ENCODE assay signal across 15 cellular contexts in the genomic region with DNA sequence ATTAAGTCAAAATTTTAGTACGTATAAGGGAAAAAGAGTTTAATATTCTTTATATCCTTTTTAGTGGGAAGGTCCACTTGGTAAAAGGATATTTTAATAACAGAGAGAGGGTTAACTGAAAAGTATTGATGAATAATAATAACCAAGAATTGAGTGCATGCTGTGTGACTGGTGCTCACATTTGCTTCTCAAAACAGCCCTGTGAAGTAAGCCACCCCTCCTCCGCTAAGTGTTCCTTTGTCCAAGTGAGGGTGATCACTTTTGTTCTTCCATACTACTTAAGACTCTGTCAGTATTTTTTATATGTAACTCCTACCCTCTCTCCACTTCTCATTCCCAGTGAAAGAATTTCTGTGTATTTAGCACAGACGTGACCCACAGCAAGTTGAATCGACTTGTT. TPM values are rescaled to one million over a fixed set of nuclear protein-coding genes. Genes with fewer than 3 reads are reported as not detected.
DNase-seq lines count a peak whose midpoint lies in the region; ATAC-seq, FAIRE-seq and TF ChIP-seq lines count a peak whose summit lies in the region.
"Had no signal": no experiment of that assay in that cellular context is flagged by ENCODE, and none has a peak within 500 bp of the region (broad histone marks: within the 10 kb centered on the region; RNA-seq: fewer than 3 reads in every experiment).

No MANE protein-coding gene starts in this region.

- peaks cover 0 to 74% of the 10 kb centered on the region in 2 experiments; a peak in 3 of 4 replicates for H3K79me2 ChIP-seq in H1 (ENCODE audit: control insufficient read depth in 1 of 2, insufficient read depth in 2 of 2, low read length in 2 of 2)
- peaks cover 10% of the 10 kb centered on the region for H3K79me2 ChIP-seq in mesendoderm (ENCODE audit: control insufficient read depth, insufficient read depth, low read length)

- H4K91ac ChIP-seq in H1 (replicated peaks; ENCODE audit: insufficient read length, low read length), result no peak overlapping the region

- ATAC-seq in right cardiac atrium (no peak), GM21367 (IDR thresholded peaks at IDR 0.05; ENCODE audit: unreplicated experiment) (no peak)
- ATAC-seq: activated CD8-positive, alpha-beta T cell treated with anti-CD3 and anti-CD28 coated beads for 36 hours; PC-3 had no signal

- WGBS in right cardiac atrium, result 80% methylated on average over 4 of the region's 4 CpGs
- 8% methylated on average over 4 of the region's 4 CpGs; no CpG with 5 or more reads in 1 of the 2 experiments for WGBS in H1 (ENCODE audit: extremely low coverage in 1 of 2, insufficient coverage in 1 of 2, insufficient read length in 1 of 2, insufficient replicate concordance in 2 of 2, low coverage in 1 of 2, low lambda C conversion rate in 2 of 2, missing lambda C conversion rate in 1 of 2), 2 experiments
- WGBS in mesendoderm (ENCODE audit: extremely low coverage, insufficient coverage, low lambda C conversion rate), result no CpG with 5 or more reads among the region's 4 CpGs

- no peaks in the 10 kb centered on the region for H3K9me3 Mint-ChIP-seq in CD4-positive, alpha-beta memory T cell
- H3K9me3 Mint-ChIP-seq: activated CD8-positive, alpha-beta T cell treated with anti-CD3 and anti-CD28 coated beads for 36 hours; memory B cell had no signal

- H3K36me3 ChIP-seq in left ventricle myocardium inferior (peaks cover 16% of the 10 kb centered on the region), H1 (ENCODE audit: control insufficient read depth in 2 of 4, insufficient read depth in 4 of 4, low read length in 3 of 4) (peaks cover 4 to 20% (median 11%) of the 10 kb centered on the region in 4 experiments; a peak in 6 of 8 replicates), mesendoderm (ENCODE audit: control insufficient read depth, insufficient read depth, low read length) (no peaks in the 10 kb centered on the region)
- no peaks in the 10 kb centered on the region for H3K36me3 ChIP-seq in CD4-positive, alpha-beta memory T cell (ENCODE audit: insufficient read depth, low read length)

- H2BK5ac ChIP-seq in H1 (ENCODE audit: low read depth, low read length) (no peak overlapping the region), mesendoderm (ENCODE audit: low read length) (no peak overlapping the region)

- no peak overlapping the region for H2BK20ac ChIP-seq in H1 (ENCODE audit: low read length)

- H3K27me3 ChIP-seq in left ventricle myocardium inferior (ENCODE audit: low read depth) (no peaks in the 10 kb centered on the region), right cardiac atrium (ENCODE audit: control insufficient read depth, insufficient read depth) (no peaks in the 10 kb centered on the region), H1 (replicated peaks in 1 of 4; ENCODE audit: control insufficient read depth in 3 of 4, extremely low read depth in 1 of 4, insufficient read depth in 3 of 4, low read length in 3 of 4) (no peaks in the 10 kb centered on the region), mesendoderm (ENCODE audit: insufficient read depth, low read length, poor library complexity) (no peaks in the 10 kb centered on the region)
- H3K27me3 ChIP-seq in CD4-positive, alpha-beta memory T cell (ENCODE audit: insufficient read depth, low read length), result no peaks in the 10 kb centered on the region

- no peak for TF ChIP-seq RAD21 in H1 (IDR thresholded peaks at IDR 0.05 in 1 of 2, conservative IDR thresholded peaks at IDR 0.05 in 1 of 2; ENCODE audit: low read depth in 2 of 2, low read length in 2 of 2)

- no peak overlapping the region for H3K27ac Mint-ChIP-seq in CD4-positive, alpha-beta memory T cell
- H3K27ac Mint-ChIP-seq: activated CD8-positive, alpha-beta T cell treated with anti-CD3 and anti-CD28 coated beads for 36 hours; memory B cell had no signal

- peak overlapping the region; percentile 31 for H4K5ac ChIP-seq in H1 (ENCODE audit: insufficient read length, low read depth, low read length)
- no peak overlapping the region for H4K5ac ChIP-seq in mesendoderm (ENCODE audit: low read length)

- H3K4ac ChIP-seq in H1 (replicated peaks; ENCODE audit: insufficient read length, low read depth, low read length), result no peak overlapping the region
- no peak overlapping the region for H3K4ac ChIP-seq in mesendoderm (ENCODE audit: low read depth, low read length)

- H3K36me3 Mint-ChIP-seq in CD4-positive, alpha-beta memory T cell, result peaks cover 19 to 20% of the 10 kb centered on the region in 2 donors

- POLR2A ChIA-PET in H1 (lab: Charles Lee; ENCODE audit: partially characterized antibody), result interaction anchor here (2.5 to 3.1 kb wide), 2 partner anchors 9 to 11 kb away, joined by 10 to 12 read pairs; no protein-coding TSS in a partner anchor
- POLR2A ChIA-PET in CD4-positive, alpha-beta memory T cell (lab: Charles Lee; ENCODE audit: partially characterized antibody), result no interaction called here

- H2AFZ ChIP-seq in H1 (ENCODE audit: low read length), result no peak overlapping the region

- H2BK12ac ChIP-seq in H1 (ENCODE audit: low read depth, low read length), result peak overlapping the region; percentile 52; the same call in 1 of the 2 replicates

- H3K18ac ChIP-seq in H1 (ENCODE audit: extremely low read depth, low read length), result no peak overlapping the region
- H3K18ac ChIP-seq in mesendoderm (ENCODE audit: low read length), result peak overlapping the region; percentile 84

- H4K8ac ChIP-seq in H1 (ENCODE audit: extremely low read depth, insufficient read depth, low read length) (no peak overlapping the region), mesendoderm (ENCODE audit: low read depth, low read length) (no peak overlapping the region)

- peaks cover 0 to 12% (median 7%) of the 10 kb centered on the region in 4 donors for H3K4me1 Mint-ChIP-seq in CD4-positive, alpha-beta memory T cell
- H3K4me1 Mint-ChIP-seq: memory B cell had no signal

- H3K23ac ChIP-seq in H1 (ENCODE audit: insufficient read length), result no peak overlapping the region
- no peak overlapping the region for H3K23ac ChIP-seq in mesendoderm (ENCODE audit: low read length)

- TF ChIP-seq CTCF in left ventricle myocardium inferior (IDR thresholded peaks at IDR 0.05; ENCODE audit: borderline replicate concordance), result no peak
- TF ChIP-seq CTCF in H1 (IDR thresholded peaks at IDR 0.05; ENCODE audit: control extremely low read depth in 1 of 3, insufficient read depth in 1 of 3, low read depth in 1 of 3, low read length in 3 of 3), result no peak

- CTCF ChIA-PET in H1 (lab: Charles Lee; ENCODE audit: partially characterized antibody), result interaction anchor here (0.9 kb wide), 1 partner anchor 21 kb away, joined by 3 read pairs; no protein-coding TSS in a partner anchor
- CTCF ChIA-PET in CD4-positive, alpha-beta memory T cell (lab: Charles Lee; ENCODE audit: partially characterized antibody), result no interaction called here

- intact Hi-C loops in left ventricle myocardium inferior (cut with micrococcal nuclease), result no loop called here
- intact Hi-C loops in right cardiac atrium (cut with DNase I), result no loop called here
- intact Hi-C loops in CD4-positive, alpha-beta memory T cell (cut with micrococcal nuclease), result no loop called here

- H3K14ac ChIP-seq in H1 (ENCODE audit: insufficient read length), result no peak overlapping the region

- TF ChIP-seq EP300 in H1 (IDR thresholded peaks at IDR 0.05; ENCODE audit: borderline replicate concordance in 1 of 2, low read depth in 2 of 2, low read length in 2 of 2), result no peak

- H3K79me1 ChIP-seq in H1 (ENCODE audit: low read depth, low read length) (peaks cover 2% of the 10 kb centered on the region; the same call in 1 of the 2 replicates), mesendoderm (ENCODE audit: low read length) (peaks cover 6% of the 10 kb centered on the region)

- no peak overlapping the region for H3K4me3 Mint-ChIP-seq in CD4-positive, alpha-beta memory T cell
- H3K4me3 Mint-ChIP-seq: activated CD8-positive, alpha-beta T cell treated with anti-CD3 and anti-CD28 coated beads for 36 hours; memory B cell had no signal

- TF ChIP-seq POLR2A in H1 (IDR thresholded peaks at IDR 0.05; ENCODE audit: control extremely low read depth in 1 of 2, low read depth in 2 of 2, low read length in 2 of 2), result no peak
- TF ChIP-seq POLR2A in H54 (IDR thresholded peaks at IDR 0.05; ENCODE audit: low read depth, low read length), result no peak

- H3K56ac ChIP-seq in H1 (replicated peaks; ENCODE audit: insufficient read length, low read depth, low read length) (no peak overlapping the region), mesendoderm (ENCODE audit: low read length) (no peak overlapping the region)

- H3K4me1 ChIP-seq in left ventricle myocardium inferior (peaks cover 57% of the 10 kb centered on the region), right cardiac atrium (ENCODE audit: control insufficient read depth, insufficient read depth, low read length) (peaks cover 3% of the 10 kb centered on the region), H1 (replicated peaks in 1 of 4; ENCODE audit: control insufficient read depth in 3 of 4, insufficient read depth in 4 of 4, low read length in 3 of 4) (peaks cover 2 to 37% (median 21%) of the 10 kb centered on the region in 4 experiments; a peak in 6 of 7 replicates), mesendoderm (ENCODE audit: control insufficient read depth, low read depth, low read length) (peaks cover 15% of the 10 kb centered on the region)
- no peaks in the 10 kb centered on the region for H3K4me1 ChIP-seq in CD4-positive, alpha-beta memory T cell (ENCODE audit: insufficient read depth, low read length)

- H4K20me1 ChIP-seq in H1 (replicated peaks in 1 of 2; ENCODE audit: control insufficient read depth in 1 of 2, insufficient read depth in 2 of 2, low read length in 2 of 2), result no peaks in the 10 kb centered on the region

- H3K4me2 ChIP-seq in H1 (ENCODE audit: insufficient read depth in 1 of 2, low read depth in 2 of 2, low read length in 2 of 2), result peak overlapping the region; percentile 42 to 57
- H3K4me2 ChIP-seq in mesendoderm (ENCODE audit: low read length), result no peak overlapping the region

- H3K9ac ChIP-seq in H1 (replicated peaks in 1 of 4; ENCODE audit: extremely low read depth in 1 of 4, low read depth in 3 of 4, low read length in 3 of 4), result no peak overlapping the region
- no peak overlapping the region for H3K9ac ChIP-seq in mesendoderm (ENCODE audit: low read length)

- H2AK5ac ChIP-seq in H1 (ENCODE audit: low read depth, low read length) (no peak overlapping the region), mesendoderm (ENCODE audit: low read length) (no peak overlapping the region)

- no peak for DNase-seq in left ventricle myocardium inferior
- DNase-seq in right cardiac atrium, result no peak
- no peak for DNase-seq in H1 (ENCODE audit: low read depth in 1 of 2, low spot score in 2 of 2)
- no peak for DNase-seq in mesendoderm
- no peak for DNase-seq in NCI-H2171 (lab: John Stamatoyannopoulos, UW)
- DNase-seq in CD4-positive, alpha-beta memory T cell, result no peak
- no peak for DNase-seq in H54 (ENCODE audit: insufficient read length, low spot score)
- DNase-seq: ACHN; activated CD8-positive, alpha-beta T cell treated with anti-CD3 and anti-CD28 coated beads for 36 hours; activated naive CD4-positive, alpha-beta T cell; cortex of kidney; PC-3; T1000 had no signal

- no peaks in the 10 kb centered on the region for H3K27me3 Mint-ChIP-seq in CD4-positive, alpha-beta memory T cell
- H3K27me3 Mint-ChIP-seq: activated CD8-positive, alpha-beta T cell treated with anti-CD3 and anti-CD28 coated beads for 36 hours; memory B cell had no signal

- H3K27ac ChIP-seq in left ventricle myocardium inferior (replicated peaks) (peak overlapping the region; percentile 46), right cardiac atrium (ENCODE audit: low read length) (no peak overlapping the region), H1 (ENCODE audit: low read depth, low read length) (peak overlapping the region; percentile 31; the same call in 1 of the 2 replicates), mesendoderm (ENCODE audit: low read depth, low read length) (no peak overlapping the region)
- no peak overlapping the region for H3K27ac ChIP-seq in CD4-positive, alpha-beta memory T cell (ENCODE audit: low read depth, low read length)

- H3K23me2 ChIP-seq in H1 (ENCODE audit: low read depth, low read length), result no peaks in the 10 kb centered on the region

- H3K9me3 ChIP-seq in left ventricle myocardium inferior (replicated peaks), result no peaks in the 10 kb centered on the region
- H3K9me3 ChIP-seq in right cardiac atrium (ENCODE audit: control insufficient read depth, low read length), result no peaks in the 10 kb centered on the region
- no peaks in the 10 kb centered on the region for H3K9me3 ChIP-seq in H1 (ENCODE audit: insufficient read depth in 2 of 2, low read depth in 1 of 2, low read length in 1 of 2)
- H3K9me3 ChIP-seq in CD4-positive, alpha-beta memory T cell (ENCODE audit: control insufficient read depth in 1 of 2, low read length in 2 of 2), result no peaks in the 10 kb centered on the region

- H3K4me3 ChIP-seq in left ventricle myocardium inferior (no peak overlapping the region), right cardiac atrium (ENCODE audit: low read length) (no peak overlapping the region), H1 (ENCODE audit: extremely low read depth in 1 of 4, insufficient read depth in 2 of 4, low read depth in 3 of 4, low read length in 4 of 4) (peak overlapping the region in 2 of 4 experiments; percentile 1 to 50; a peak in 4 of 8 replicates), mesendoderm (ENCODE audit: low read length) (no peak overlapping the region)
- H3K4me3 ChIP-seq in CD4-positive, alpha-beta memory T cell (ENCODE audit: low read length in 2 of 2), result no peak overlapping the region

- no peak for FAIRE-seq in H1 (lab: Jason Lieb, UNC)
- no peak for FAIRE-seq in H54 (lab: Jason Lieb, UNC)

- H2BK120ac ChIP-seq in H1 (replicated peaks; ENCODE audit: low read depth, low read length) (no peak overlapping the region), mesendoderm (ENCODE audit: low read depth, low read length) (peak overlapping the region; percentile 82)

- H2BK15ac ChIP-seq in H1 (ENCODE audit: low read length) (no peak overlapping the region), mesendoderm (replicated peaks; ENCODE audit: low read depth) (no peak overlapping the region)

RNA-seq across cellular contexts. Expression of gene SLC44A1, which starts 51.5 kb away (rescaled TPM):
- total RNA-seq in left ventricle myocardium inferior, result 27.0 TPM
- 10 to 100 TPM; 12.1 to 18.3 (median 16.3) TPM for total RNA-seq in right cardiac atrium
- polyA plus RNA-seq in right cardiac atrium, result 5.8 TPM
- 68.1 and 71.2 TPM in 2 replicates for total RNA-seq in H1 (2021; fragmentation: NEBNext Ultra II Directional; extraction: Animal tissue kit (Norgen Biotek cat#: 25700))
- polyA plus RNA-seq in H1 (2011; rRNA removed), result 22.9 and 30.5 TPM in 2 replicates
- polyA plus RNA-seq in H1 (2011; cell fraction: cytosol; rRNA removed), result 27.8 TPM
- 17.0 TPM for polyA plus RNA-seq in H1 (2011; cell fraction: nucleus; rRNA removed)
- polyA plus RNA-seq in H1 (2012, experiment 1 of 2), result 30.5 to 48.6 TPM (median 44.6 TPM) in 4 replicates
- polyA plus RNA-seq in H1 (2012, experiment 2 of 2), result 2.8 TPM
- 30.1 TPM for polyA plus RNA-seq in H1 (2013, experiment 1 of 2)
- polyA plus RNA-seq in H1 (2013, experiment 2 of 2), result 35.0 TPM
- 142 and 183 TPM in 2 replicates for polyA minus RNA-seq in H1 (2011; rRNA and poly(A)+ RNA removed)
- polyA minus RNA-seq in H1 (2011; cell fraction: cytosol; rRNA and poly(A)+ RNA removed), result 52.5 TPM
- 58.5 TPM for polyA minus RNA-seq in H1 (2011; cell fraction: nucleus; rRNA and poly(A)+ RNA removed)
- 23.9 TPM for polyA plus RNA-seq in mesendoderm (2013, experiment 1 of 2)
- 23.2 TPM for polyA plus RNA-seq in mesendoderm (2013, experiment 2 of 2)
- total RNA-seq in CD4-positive, alpha-beta memory T cell, result 10 to 100 TPM; 13.7 to 15.2 TPM
- polyA plus RNA-seq in CD4-positive, alpha-beta memory T cell, result 10 to 100 TPM; 19.6 to 33.3 TPM

Comparison
In these comparisons a context has a peak if more than half of its experiments do, and no peak if none do; other contexts are left out.
1. H3K27ac ChIP-seq: peak in left ventricle myocardium inferior (single experiment) and H1 (single experiment); none in right cardiac atrium (single experiment), mesendoderm (single experiment) and CD4-positive, alpha-beta memory T cell (single experiment).